Comparison of ENCODE assay signal across 11 cellular contexts in genomic region chr16:30187971-30188561, GRCh38. TPM values are rescaled to one million over a fixed set of nuclear protein-coding genes. Genes with fewer than 3 reads are reported as not detected.
DNase-seq lines count a peak whose midpoint lies in the region; ATAC-seq and TF ChIP-seq lines count a peak whose summit lies in the region.
"Had no signal": no experiment of that assay in that cellular context is flagged by ENCODE, and none has a peak within 500 bp of the region (broad histone marks: within the 10 kb centered on the region; RNA-seq: fewer than 3 reads in every experiment).

No MANE protein-coding gene starts in this region.

- no peaks in the 10 kb centered on the region for H3K9me3 ChIP-seq in aorta (ENCODE audit: control insufficient read depth, low read length)

- no peak overlapping the region for H3K27ac ChIP-seq in aorta (ENCODE audit: low read depth in 1 of 2, low read length in 2 of 2)
- H3K27ac ChIP-seq: SK-N-MC had no signal

- peaks cover 23 to 30% of the 10 kb centered on the region in 2 donors for H3K4me1 Mint-ChIP-seq in effector memory CD8-positive, alpha-beta T cell (ENCODE audit: low read depth in 2 of 2)

- 0 out of 2 replicates have a peak, but pooled peaks have one; percentile 13 for TF ChIP-seq POLR2A in Raji (IDR thresholded peaks at IDR 0.05; ENCODE audit: insufficient read depth, low read depth, low read length)

- peaks cover 53% of the 10 kb centered on the region for H3K36me3 Mint-ChIP-seq in effector memory CD8-positive, alpha-beta T cell (ENCODE audit: insufficient read depth)

- no peak overlapping the region for H3K4me3 ChIP-seq in aorta (ENCODE audit: low read length in 2 of 2)
- H3K4me3 ChIP-seq: SK-N-MC had no signal

- no peaks in the 10 kb centered on the region for H3K4me1 ChIP-seq in aorta (ENCODE audit: control insufficient read depth in 1 of 2, insufficient read depth in 2 of 2, low read length in 2 of 2)

- WGBS in aorta, 2 donors: 90 to 91% methylated on average over 23 of the region's 23 CpGs

- intact Hi-C loops in aorta (cut with DNase I): no loop called here

- peak overlapping the region; percentile 28 to 95 for H3K27ac Mint-ChIP-seq in effector memory CD8-positive, alpha-beta T cell

- ATAC-seq in effector memory CD8-positive, alpha-beta T cell (replicated peaks): no peak
- ATAC-seq in aorta (ENCODE audit: low FRiP score): no peak
- no peak for ATAC-seq in HG02610 (IDR thresholded peaks at IDR 0.05; ENCODE audit: unreplicated experiment)

- H3K27me3 Mint-ChIP-seq in effector memory CD8-positive, alpha-beta T cell: no peaks in the 10 kb centered on the region

- no peaks in the 10 kb centered on the region for H3K27me3 ChIP-seq in aorta (ENCODE audit: control insufficient read depth in 1 of 2, insufficient read depth in 2 of 2, low read length in 1 of 2)

- DNase-seq in stimulated activated CD4-positive, alpha-beta T cell treated with anti-CD3 and anti-CD28 coated beads, Interleukin-4, amount 100 ng/mL, for 1 hour: peak; percentile 4
- no peak for DNase-seq in stimulated activated CD4-positive, alpha-beta T cell treated with anti-CD3 and anti-CD28 coated beads, Interleukin-1b, Interleukin-23, amount 100 ng/mL, for 48 hours
- DNase-seq in effector memory CD8-positive, alpha-beta T cell: no peak
- peak; percentile 49 to 50 for DNase-seq in aorta
- no peak for DNase-seq in amniotic stem cell (lab: John Stamatoyannopoulos, UW)
- DNase-seq in SHP77 treated with DMSO at 0.1 percent for 48 hours (lab: John Stamatoyannopoulos, UW): no peak
- DNase-seq: GF-D8, NCI-H2029 had no signal

- H3K4me3 Mint-ChIP-seq in effector memory CD8-positive, alpha-beta T cell: peak overlapping the region; percentile 38 to 93

- H3K9me3 Mint-ChIP-seq in effector memory CD8-positive, alpha-beta T cell: no peaks in the 10 kb centered on the region

- H3K36me3 ChIP-seq in aorta (ENCODE audit: control insufficient read depth in 1 of 2, insufficient read depth in 2 of 2, low read length in 1 of 2): no peaks in the 10 kb centered on the region

RNA-seq across cellular contexts. Expression of gene CORO1A, which starts 4.7 kb away (rescaled TPM):
- total RNA-seq in aorta: 10 to 100 TPM; 38.4 to 42.8 TPM
- 10 to 100 TPM; 12.8 to 48.2 TPM for polyA plus RNA-seq in aorta

RNA-seq across cellular contexts. Expression of gene BOLA2B, which starts 5.4 kb away (rescaled TPM):
- total RNA-seq in aorta: 10 to 100 TPM; 31.3 to 52.1 TPM
- polyA plus RNA-seq in aorta: 100 to 1,000 TPM in 1 of 2 donors, 10 to 100 TPM in 1; 81.6 to 145 TPM

RNA-seq across cellular contexts. Expression of gene SLX1A, which starts 5.6 kb away (rescaled TPM):
- 10 to 100 TPM; 19.8 to 38.9 TPM for total RNA-seq in aorta
- 10 to 100 TPM; 23.4 to 66.6 TPM for polyA plus RNA-seq in aorta

RNA-seq across cellular contexts. Expression of gene SULT1A3, which starts 11.0 kb away (rescaled TPM):
- 10 to 100 TPM in 1 of 2 donors, 1 to 10 TPM in 1; 6.6 to 29.7 TPM for total RNA-seq in aorta
- 10 to 100 TPM; 19.7 to 91.1 TPM for polyA plus RNA-seq in aorta

Comparison
In these comparisons a context has a peak if more than half of its experiments do, and no peak if none do; other contexts are left out.
1. DNase-seq: peak in stimulated activated CD4-positive, alpha-beta T cell treated with anti-CD3 and anti-CD28 coated beads, Interleukin-4, amount 100 ng/mL, for 1 hour (single experiment) and aorta (2 of 2); none in stimulated activated CD4-positive, alpha-beta T cell treated with anti-CD3 and anti-CD28 coated beads, Interleukin-1b, Interleukin-23, amount 100 ng/mL, for 48 hours (single experiment), effector memory CD8-positive, alpha-beta T cell (0 of 3), amniotic stem cell (single experiment) and SHP77 treated with DMSO at 0.1 percent for 48 hours (single experiment).